15 cellular contexts compared by ENCODE assay signal in the genomic region with DNA sequence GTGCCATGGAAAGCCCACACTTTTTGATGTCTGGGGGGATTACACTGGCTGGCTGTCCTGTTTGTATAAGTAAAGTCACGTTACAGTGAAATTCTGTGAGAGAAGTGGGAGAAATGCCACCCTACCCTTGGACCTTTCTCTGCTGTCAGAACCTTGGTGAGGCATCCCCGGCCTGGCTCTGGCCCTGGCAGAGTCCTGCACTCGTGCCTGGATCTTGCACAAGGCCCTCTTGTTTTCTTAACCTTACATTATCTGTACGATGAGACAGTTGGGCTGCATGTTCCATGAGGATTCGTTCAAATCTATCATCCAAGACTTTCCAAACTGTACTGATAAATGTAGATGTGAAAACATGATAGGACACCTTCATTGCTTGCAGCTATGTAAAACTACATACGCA. TPM values are rescaled to one million over a fixed set of nuclear protein-coding genes. Genes with fewer than 3 reads are reported as not detected.
DNase-seq lines count a peak whose midpoint lies in the region; ATAC-seq and TF ChIP-seq lines count a peak whose summit lies in the region.
"Had no signal": no experiment of that assay in that cellular context is flagged by ENCODE, and none has a peak within 500 bp of the region (broad histone marks: within the 10 kb centered on the region; RNA-seq: fewer than 3 reads in every experiment).

No MANE protein-coding gene starts in this region.

- peaks cover 0 to 58% (median 26%) of the 10 kb centered on the region in 3 donors for H3K4me1 ChIP-seq in gastroesophageal sphincter

- CTCF ChIA-PET in activated naive CD4-positive, alpha-beta T cell treated with anti-CD3 and anti-CD28 coated beads, Interleukin-2, amount 10 ng/mL, durations not matched to agents 7 days and 5 days (lab: Charles Lee): no interaction called here

- TF ChIP-seq CTCF in gastroesophageal sphincter (IDR thresholded peaks at IDR 0.05): no peak
- TF ChIP-seq CTCF in progenitor cell of endocrine pancreas (IDR thresholded peaks at IDR 0.05; ENCODE audit: unreplicated experiment): no peak

- no peaks in the 10 kb centered on the region for H3K27me3 Mint-ChIP-seq in activated naive CD4-positive, alpha-beta T cell treated with anti-CD3 and anti-CD28 coated beads, Interleukin-2, amount 10 ng/mL, durations not matched to agents 7 days and 5 days
- H3K27me3 Mint-ChIP-seq in T-helper 17 cell (no peaks in the 10 kb centered on the region), progenitor cell of endocrine pancreas (no peaks in the 10 kb centered on the region)
- H3K27me3 Mint-ChIP-seq: CD4-positive, CD25-positive, alpha-beta regulatory T cell had no signal

- no peaks in the 10 kb centered on the region for H3K9me3 Mint-ChIP-seq in activated naive CD4-positive, alpha-beta T cell treated with anti-CD3 and anti-CD28 coated beads, Interleukin-2, amount 10 ng/mL, durations not matched to agents 7 days and 5 days
- H3K9me3 Mint-ChIP-seq in progenitor cell of endocrine pancreas (ENCODE audit: low read depth): no peaks in the 10 kb centered on the region
- H3K9me3 Mint-ChIP-seq: CD4-positive, CD25-positive, alpha-beta regulatory T cell had no signal

- no peak overlapping the region for H3K4me3 Mint-ChIP-seq in activated naive CD4-positive, alpha-beta T cell treated with anti-CD3 and anti-CD28 coated beads, Interleukin-2, amount 10 ng/mL, durations not matched to agents 7 days and 5 days
- no peak overlapping the region for H3K4me3 Mint-ChIP-seq in T-helper 17 cell
- H3K4me3 Mint-ChIP-seq in progenitor cell of endocrine pancreas (ENCODE audit: low read depth): no peak overlapping the region

- H3K9me3 ChIP-seq in T-helper 17 cell (ENCODE audit: control insufficient read depth, low read length, poor library complexity, severe bottlenecking) (no peaks in the 10 kb centered on the region), gastroesophageal sphincter (no peaks in the 10 kb centered on the region)
- H3K9me3 ChIP-seq: BLaER1 treated with 17β-estradiol and CSF1 and Interleukin-3, amounts not matched to agents 10 nM and 100 nM had no signal

- 65 to 67% methylated on average over 1 to 5 of the region's 6 CpGs for WGBS in gastroesophageal sphincter (ENCODE audit: low coverage in 1 of 2), 2 donors

- TF ChIP-seq EP300 in gastroesophageal sphincter (IDR thresholded peaks at IDR 0.05): no peak

- DNase-seq in activated naive CD4-positive, alpha-beta T cell treated with anti-CD3 and anti-CD28 coated beads, Interleukin-2, amount 10 ng/mL, durations not matched to agents 7 days and 5 days: no peak
- DNase-seq in activated naive CD4-positive, alpha-beta T cell treated with Interleukin-2 at 50 U/mL for 16 hours: no peak
- DNase-seq in T-helper 17 cell: no peak
- DNase-seq in progenitor cell of endocrine pancreas (ENCODE audit: low spot score, unreplicated experiment): no peak
- no peak for DNase-seq in HCEC 1CT
- DNase-seq in T-helper 9 cell: no peak
- DNase-seq: ACHN; CD4-positive, CD25-positive, alpha-beta regulatory T cell; DMS79; GM23248; H7 had no signal

- peaks cover 0 to 48% of the 10 kb centered on the region in 2 donors for H3K36me3 ChIP-seq in gastroesophageal sphincter

- no peaks in the 10 kb centered on the region for H3K27me3 ChIP-seq in gastroesophageal sphincter
- H3K27me3 ChIP-seq: BLaER1 treated with 17β-estradiol and CSF1 and Interleukin-3, amounts not matched to agents 10 nM and 100 nM had no signal

- H3K4me1 Mint-ChIP-seq in activated naive CD4-positive, alpha-beta T cell treated with anti-CD3 and anti-CD28 coated beads, Interleukin-2, amount 10 ng/mL, durations not matched to agents 7 days and 5 days: peaks cover 44% of the 10 kb centered on the region
- H3K4me1 Mint-ChIP-seq in T-helper 17 cell: peaks cover 46% of the 10 kb centered on the region
- no peaks in the 10 kb centered on the region for H3K4me1 Mint-ChIP-seq in progenitor cell of endocrine pancreas (ENCODE audit: low read depth)

- ATAC-seq in T-helper 17 cell (no peak), gastroesophageal sphincter (no peak), GM21786 (IDR thresholded peaks at IDR 0.05; ENCODE audit: unreplicated experiment) (no peak)
- ATAC-seq: GM12878 had no signal

- H3K27ac ChIP-seq in gastroesophageal sphincter: peak overlapping the region in 3 of 4 donors; percentile 81 to 90 (median 87)
- H3K27ac ChIP-seq: GM23248 had no signal

- H3K36me3 Mint-ChIP-seq in activated naive CD4-positive, alpha-beta T cell treated with anti-CD3 and anti-CD28 coated beads, Interleukin-2, amount 10 ng/mL, durations not matched to agents 7 days and 5 days: peaks cover 16% of the 10 kb centered on the region
- H3K36me3 Mint-ChIP-seq in T-helper 17 cell (ENCODE audit: low read depth) (peaks cover 6% of the 10 kb centered on the region), progenitor cell of endocrine pancreas (ENCODE audit: insufficient read depth) (peaks cover 1% of the 10 kb centered on the region)

- H3K4me3 ChIP-seq in gastroesophageal sphincter: no peak overlapping the region
- H3K4me3 ChIP-seq: BLaER1 treated with 17β-estradiol and CSF1 and Interleukin-3, amounts not matched to agents 10 nM and 100 nM; GM12878; GM23248 had no signal

- TF ChIP-seq POLR2A in gastroesophageal sphincter (IDR thresholded peaks at IDR 0.05): no peak

- peak overlapping the region; percentile 8 for H3K27ac Mint-ChIP-seq in activated naive CD4-positive, alpha-beta T cell treated with anti-CD3 and anti-CD28 coated beads, Interleukin-2, amount 10 ng/mL, durations not matched to agents 7 days and 5 days
- H3K27ac Mint-ChIP-seq in T-helper 17 cell (peak overlapping the region; percentile 94), progenitor cell of endocrine pancreas (peak overlapping the region; percentile 29)
- H3K27ac Mint-ChIP-seq: CD4-positive, CD25-positive, alpha-beta regulatory T cell had no signal

RNA-seq across cellular contexts. Expression of gene SNAP47, which starts 11.4 kb away (rescaled TPM):
- total RNA-seq in T-helper 17 cell: 10 to 100 TPM; 20.4 to 23.6 TPM
- 10 to 100 TPM; 27.1 to 47.0 (median 35.6) TPM for total RNA-seq in gastroesophageal sphincter
- total RNA-seq in progenitor cell of endocrine pancreas: 38.8 and 39.6 TPM in 2 replicates

RNA-seq across cellular contexts. Expression of gene JMJD4, which starts 11.6 kb away (rescaled TPM):
- 10 to 100 TPM in 1 of 2 donors, 1 to 10 TPM in 1; 6.8 to 11.2 TPM for total RNA-seq in T-helper 17 cell
- total RNA-seq in gastroesophageal sphincter: 10 to 100 TPM; 13.8 to 19.5 (median 17.0) TPM
- 20.7 and 26.4 TPM in 2 replicates for total RNA-seq in progenitor cell of endocrine pancreas

Comparison
In these comparisons a context has a peak if more than half of its experiments do, and no peak if none do; other contexts are left out.
1. H3K27ac Mint-ChIP-seq: peak in every context shown above with its lines; median percentile 94 in T-helper 17 cell; 29 in progenitor cell of endocrine pancreas; 8 in activated naive CD4-positive, alpha-beta T cell treated with anti-CD3 and anti-CD28 coated beads, Interleukin-2, amount 10 ng/mL, durations not matched to agents 7 days and 5 days.